8 cellular contexts compared by ENCODE assay signal in genomic region chr10:128268015-128268722, GRCh38.
DNase-seq lines count a peak whose midpoint lies in the region; ATAC-seq, FAIRE-seq and TF ChIP-seq lines count a peak whose summit lies in the region.

No MANE protein-coding gene starts in this region.

- H3F3A ChIP-seq in smooth muscle cell (ENCODE audit: low read depth), result no peaks in the 10 kb centered on the region

- no peak for TF ChIP-seq EP300 in gastroesophageal sphincter (IDR thresholded peaks at IDR 0.05)

- no peak overlapping the region for H2AFZ ChIP-seq in OCI-LY3 (ENCODE audit: low read depth, low read length)
- no peak overlapping the region for H2AFZ ChIP-seq in smooth muscle cell (ENCODE audit: low read depth)

- no peaks in the 10 kb centered on the region for H3K36me3 ChIP-seq in OCI-LY3 (replicated peaks; ENCODE audit: low read depth, low read length)
- H3K36me3 ChIP-seq in smooth muscle cell (ENCODE audit: low read depth), result no peaks in the 10 kb centered on the region
- no peaks in the 10 kb centered on the region for H3K36me3 ChIP-seq in gastroesophageal sphincter

- H3K4me2 ChIP-seq in OCI-LY3 (ENCODE audit: low read length) (no peak overlapping the region), smooth muscle cell (no peak overlapping the region)

- DNase-seq in AG20443 (ENCODE audit: low spot score) (peak; percentile 45), GM18507 (ENCODE audit: extremely low spot score, insufficient read length, low read depth) (peak; percentile 9), globus pallidus (ENCODE audit: low spot score) (peak; percentile 17), smooth muscle cell (lab: John Stamatoyannopoulos, UW; ENCODE audit: unreplicated experiment) (no peak)

- ATAC-seq in HG03520 (IDR thresholded peaks at IDR 0.05; ENCODE audit: unreplicated experiment) (no peak), HG02870 (IDR thresholded peaks at IDR 0.05; ENCODE audit: unreplicated experiment) (no peak), gastroesophageal sphincter (no peak)

- H3K9me3 ChIP-seq in OCI-LY3 (ENCODE audit: insufficient read depth, low read length) (no peaks in the 10 kb centered on the region), smooth muscle cell (replicated peaks; ENCODE audit: low read depth) (no peaks in the 10 kb centered on the region), gastroesophageal sphincter (no peaks in the 10 kb centered on the region)

- no peaks in the 10 kb centered on the region for H4K20me1 ChIP-seq in OCI-LY3 (ENCODE audit: insufficient read depth, low read length)
- no peaks in the 10 kb centered on the region for H4K20me1 ChIP-seq in smooth muscle cell (ENCODE audit: low read depth)

- TF ChIP-seq POLR2A in gastroesophageal sphincter (IDR thresholded peaks at IDR 0.05), result no peak

- no peaks in the 10 kb centered on the region for H3K79me2 ChIP-seq in OCI-LY3 (ENCODE audit: low read length)
- no peaks in the 10 kb centered on the region for H3K79me2 ChIP-seq in smooth muscle cell (ENCODE audit: low read depth)

- H3K4me3 ChIP-seq in OCI-LY3 (ENCODE audit: low read length), result no peak overlapping the region
- H3K4me3 ChIP-seq in smooth muscle cell, result no peak overlapping the region
- no peak overlapping the region for H3K4me3 ChIP-seq in gastroesophageal sphincter

- 41% methylated on average over 25 of the region's 25 CpGs for WGBS in smooth muscle cell (ENCODE audit: low lambda C conversion rate)
- 5% methylated on average over 8 of the region's 25 CpGs; no CpG with 5 or more reads in 1 of the 2 donors for WGBS in gastroesophageal sphincter (ENCODE audit: low coverage in 1 of 2), 2 donors

- FAIRE-seq in GM18507 (lab: Jason Lieb, UNC), result no peak

- H3K9ac ChIP-seq in OCI-LY3 (ENCODE audit: low read length), result no peak overlapping the region
- no peak overlapping the region for H3K9ac ChIP-seq in smooth muscle cell (ENCODE audit: low read depth)

- H3K27ac ChIP-seq in OCI-LY3 (ENCODE audit: low read length), result no peak overlapping the region
- H3K27ac ChIP-seq in smooth muscle cell (ENCODE audit: low read depth), result no peak overlapping the region
- H3K27ac ChIP-seq in gastroesophageal sphincter, result no peak overlapping the region

- TF ChIP-seq CTCF in OCI-LY3 (IDR thresholded peaks at IDR 0.05; ENCODE audit: low read depth, low read length) (peak; percentile 53), smooth muscle cell (IDR thresholded peaks at IDR 0.05; ENCODE audit: borderline replicate concordance, insufficient read depth, poor library complexity, severe bottlenecking) (peak; percentile 70), gastroesophageal sphincter (IDR thresholded peaks at IDR 0.05) (peak in 1 of 4 experiments; percentile 21)

- H3K27me3 ChIP-seq in OCI-LY3 (ENCODE audit: low read depth, low read length) (no peaks in the 10 kb centered on the region), smooth muscle cell (ENCODE audit: low read depth) (peaks cover 36% of the 10 kb centered on the region), gastroesophageal sphincter (peaks cover 95% of the 10 kb centered on the region)

- H3K4me1 ChIP-seq in OCI-LY3 (ENCODE audit: low read length), result no peaks in the 10 kb centered on the region
- no peaks in the 10 kb centered on the region for H3K4me1 ChIP-seq in smooth muscle cell (ENCODE audit: low read depth)
- no peaks in the 10 kb centered on the region for H3K4me1 ChIP-seq in gastroesophageal sphincter
